ENCODE assay signal across 15 cellular contexts in genomic region chrX:144637731-144638130, GRCh38.
DNase-seq lines count a peak whose midpoint lies in the region; ATAC-seq, FAIRE-seq and TF ChIP-seq lines count a peak whose summit lies in the region.
"Had no signal": no experiment of that assay in that cellular context is flagged by ENCODE, and none has a peak within 500 bp of the region (broad histone marks: within the 10 kb centered on the region; RNA-seq: fewer than 3 reads in every experiment).

No MANE protein-coding gene starts in this region.

- TF ChIP-seq CTCF in NB4 (IDR thresholded peaks at IDR 0.05; ENCODE audit: low read depth, low read length) (no peak), brain microvascular endothelial cell (IDR thresholded peaks at IDR 0.05; ENCODE audit: low read depth, low read length, missing control alignments) (no peak), endothelial cell (IDR thresholded peaks at IDR 0.05; ENCODE audit: unreplicated experiment) (no peak)

- no peaks in the 10 kb centered on the region for H3K36me3 ChIP-seq in brain microvascular endothelial cell (replicated peaks)
- H3K36me3 ChIP-seq: BE2C had no signal

- DNase-seq in H54 (ENCODE audit: insufficient read length, low spot score) (no peak), NB4 (ENCODE audit: low read depth) (peak; percentile 0), brain microvascular endothelial cell (peak; percentile 1), endothelial cell (ENCODE audit: low spot score) (no peak), anterior cingulate cortex (lab: John Stamatoyannopoulos, UW) (no peak), T1000 (lab: John Stamatoyannopoulos, UW) (no peak)
- DNase-seq: BE2C; CD4-positive, alpha-beta T cell; GOT3; NCI-H187; NCI-H226; NCI-H524 treated with DMSO at 0.1 percent for 48 hours; SHP77 had no signal

- peak; percentile 68 for FAIRE-seq in H54 (lab: Jason Lieb, UNC)

- TF ChIP-seq POLR2A in H54 (IDR thresholded peaks at IDR 0.05; ENCODE audit: low read depth, low read length) (no peak), NB4 (IDR thresholded peaks at IDR 0.05; ENCODE audit: extremely low read depth, insufficient read length) (no peak)

- no peaks in the 10 kb centered on the region for H3K36me3 Mint-ChIP-seq in endothelial cell (ENCODE audit: low read depth, unreplicated experiment)

- no peaks in the 10 kb centered on the region for H3K27me3 Mint-ChIP-seq in endothelial cell (ENCODE audit: unreplicated experiment)
- H3K27me3 Mint-ChIP-seq: CD4-positive, alpha-beta T cell had no signal

- H3K9me3 Mint-ChIP-seq in endothelial cell (ENCODE audit: unreplicated experiment): peaks cover 5% of the 10 kb centered on the region

- in situ Hi-C loops in brain microvascular endothelial cell (cut with HindIII; ENCODE audit: low pct_ligation_motif_present, low sequenced_read_pairs): no loop called here

- no peaks in the 10 kb centered on the region for H3K4me1 Mint-ChIP-seq in endothelial cell (ENCODE audit: unreplicated experiment)

- H3K27ac ChIP-seq in brain microvascular endothelial cell: no peak overlapping the region

- H3K4me3 Mint-ChIP-seq in endothelial cell (ENCODE audit: unreplicated experiment): no peak overlapping the region
- H3K4me3 Mint-ChIP-seq: CD4-positive, alpha-beta T cell had no signal

- H3K4me3 ChIP-seq in NB4 (ENCODE audit: low read depth, low read length) (no peak overlapping the region), brain microvascular endothelial cell (ENCODE audit: low read depth, low read length) (no peak overlapping the region)

- no peaks in the 10 kb centered on the region for H3K27me3 ChIP-seq in brain microvascular endothelial cell (replicated peaks)
- H3K27me3 ChIP-seq: BE2C had no signal

- H3K27ac Mint-ChIP-seq in endothelial cell (ENCODE audit: unreplicated experiment): no peak overlapping the region
- H3K27ac Mint-ChIP-seq: CD4-positive, alpha-beta T cell had no signal

- no peak for ATAC-seq in GM21447 (IDR thresholded peaks at IDR 0.05; ENCODE audit: unreplicated experiment)
- ATAC-seq: Panc1 had no signal

Comparison
In these comparisons a context has a peak if more than half of its experiments do, and no peak if none do; other contexts are left out.
1. DNase-seq: peak in NB4 (single experiment) and brain microvascular endothelial cell (single experiment); none in H54 (single experiment), endothelial cell (single experiment), anterior cingulate cortex (0 of 58) and T1000 (single experiment).